ENCODE assay signal across 8 cellular contexts in genomic region chr11:833849-834311, GRCh38. TPM values are rescaled to one million over a fixed set of nuclear protein-coding genes. Genes with fewer than 3 reads are reported as not detected.
DNase-seq lines count a peak whose midpoint lies in the region; FAIRE-seq and TF ChIP-seq lines count a peak whose summit lies in the region.

No MANE protein-coding gene starts in this region.

- no peak for FAIRE-seq in bronchial epithelial cell (lab: Jason Lieb, UNC)

- no peak for TF ChIP-seq CTCF in 22Rv1 (IDR thresholded peaks at IDR 0.05)
- TF ChIP-seq CTCF in bronchial epithelial cell (IDR thresholded peaks at IDR 0.05; ENCODE audit: insufficient read depth, low read length, severe bottlenecking), result no peak
- TF ChIP-seq CTCF in GM20000 (IDR thresholded peaks at IDR 0.05; ENCODE audit: extremely low read depth, missing control alignments), result no peak

- no peaks in the 10 kb centered on the region for H3K9me3 ChIP-seq in HUES64 (ENCODE audit: insufficient read depth, low read depth, low read length)
- H3K9me3 ChIP-seq in mucosa of rectum (ENCODE audit: control insufficient read depth in 2 of 2, low read length in 2 of 2), result no peaks in the 10 kb centered on the region

- DNase-seq in bronchial epithelial cell (ENCODE audit: low read depth) (peak; percentile 40), GM20000 (ENCODE audit: low spot score) (no peak), COLO668 (lab: John Stamatoyannopoulos, UW; ENCODE audit: unreplicated experiment) (no peak), occipital lobe (lab: John Stamatoyannopoulos, UW) (no peak)
- DNase-seq in stimulated activated CD4-positive, alpha-beta T cell treated with anti-CD3 and anti-CD28 coated beads, Interleukin-4, amount 100 ng/mL, for 1 hour, result no peak

- peak overlapping the region; percentile 96 for H3K27ac ChIP-seq in 22Rv1
- H3K27ac ChIP-seq in HUES64 (ENCODE audit: low read depth, low read length), result no peak overlapping the region
- H3K27ac ChIP-seq in mucosa of rectum (ENCODE audit: low read depth in 2 of 2, low read length in 2 of 2), result peak overlapping the region; percentile 93 to 95

- H3K36me3 ChIP-seq in HUES64 (ENCODE audit: insufficient read depth, low read length) (peaks cover 26% of the 10 kb centered on the region), bronchial epithelial cell (ENCODE audit: control insufficient read depth, insufficient read depth, low read length) (peaks cover 24% of the 10 kb centered on the region), mucosa of rectum (ENCODE audit: control insufficient read depth in 2 of 2, insufficient read depth in 2 of 2, low read length in 2 of 2) (peaks cover 21 to 22% of the 10 kb centered on the region in 2 donors)

- no peak overlapping the region for H3K9ac ChIP-seq in HUES64 (ENCODE audit: low read depth, low read length)
- H3K9ac ChIP-seq in mucosa of rectum (ENCODE audit: low read depth in 1 of 2, low read length in 2 of 2), result peak overlapping the region; percentile 88 to 92

- H3K4me3 ChIP-seq in HUES64 (ENCODE audit: low read length) (peak overlapping the region; percentile 69), bronchial epithelial cell (ENCODE audit: low read depth, low read length) (peak overlapping the region; percentile 67), mucosa of rectum (ENCODE audit: low read length in 2 of 2) (peak overlapping the region; percentile 78 to 83)

- 51% methylated on average over 9 of the region's 9 CpGs for WGBS in HUES64

- H3K27me3 ChIP-seq in HUES64 (ENCODE audit: insufficient read depth, low read length), result peaks cover 34% of the 10 kb centered on the region
- H3K27me3 ChIP-seq in bronchial epithelial cell (ENCODE audit: control insufficient read depth, insufficient read depth, low read length), result peaks cover 2% of the 10 kb centered on the region
- no peaks in the 10 kb centered on the region for H3K27me3 ChIP-seq in mucosa of rectum (ENCODE audit: control insufficient read depth in 2 of 2, insufficient read depth in 2 of 2, low read length in 2 of 2)

- H3K4me1 ChIP-seq in HUES64 (ENCODE audit: insufficient read depth, low read length), result peaks cover 18% of the 10 kb centered on the region
- peaks cover 56 to 72% of the 10 kb centered on the region in 2 donors for H3K4me1 ChIP-seq in mucosa of rectum (ENCODE audit: control insufficient read depth in 2 of 2, insufficient read depth in 2 of 2, low read length in 2 of 2)

RNA-seq across cellular contexts. Expression of gene CD151, which starts 1.1 kb away (rescaled TPM):
- 65.1 TPM for polyA plus RNA-seq in HUES64 (2013, experiment 1 of 2)
- 87.2 TPM for polyA plus RNA-seq in HUES64 (2013, experiment 2 of 2)
- total RNA-seq in bronchial epithelial cell (321 and 324 TPM in 2 replicates), occipital lobe (44.1 TPM)

RNA-seq across cellular contexts. Expression of gene CRACR2B, which starts 6.2 kb away (rescaled TPM):
- 7.4 TPM for polyA plus RNA-seq in HUES64 (2013, experiment 1 of 2)
- 10.2 TPM for polyA plus RNA-seq in HUES64 (2013, experiment 2 of 2)
- total RNA-seq in bronchial epithelial cell, result 0.51 and 0.53 TPM in 2 replicates
- total RNA-seq in occipital lobe, result 0.31 TPM

RNA-seq across cellular contexts. Expression of gene POLR2L, which starts 8.4 kb away (rescaled TPM):
- 137 TPM for polyA plus RNA-seq in HUES64 (2013, experiment 1 of 2)
- polyA plus RNA-seq in HUES64 (2013, experiment 2 of 2), result 140 TPM
- total RNA-seq in bronchial epithelial cell (8.7 and 51.6 TPM in 2 replicates), occipital lobe (14.5 TPM)

RNA-seq across cellular contexts. Expression of gene TSPAN4, which starts 8.8 kb away (rescaled TPM):
- polyA plus RNA-seq in HUES64 (2013, experiment 1 of 2), result 46.6 TPM
- 46.0 TPM for polyA plus RNA-seq in HUES64 (2013, experiment 2 of 2)
- 50.8 and 71.6 TPM in 2 replicates for total RNA-seq in bronchial epithelial cell
- 18.6 TPM for total RNA-seq in occipital lobe

RNA-seq across cellular contexts. Expression of gene PNPLA2, which starts 15.2 kb away (rescaled TPM):
- 21.5 TPM for polyA plus RNA-seq in HUES64 (2013, experiment 1 of 2)
- 23.5 TPM for polyA plus RNA-seq in HUES64 (2013, experiment 2 of 2)
- total RNA-seq in bronchial epithelial cell (9.0 and 15.6 TPM in 2 replicates), occipital lobe (5.3 TPM)
